9 cellular contexts compared by ENCODE assay signal in the genomic region with DNA sequence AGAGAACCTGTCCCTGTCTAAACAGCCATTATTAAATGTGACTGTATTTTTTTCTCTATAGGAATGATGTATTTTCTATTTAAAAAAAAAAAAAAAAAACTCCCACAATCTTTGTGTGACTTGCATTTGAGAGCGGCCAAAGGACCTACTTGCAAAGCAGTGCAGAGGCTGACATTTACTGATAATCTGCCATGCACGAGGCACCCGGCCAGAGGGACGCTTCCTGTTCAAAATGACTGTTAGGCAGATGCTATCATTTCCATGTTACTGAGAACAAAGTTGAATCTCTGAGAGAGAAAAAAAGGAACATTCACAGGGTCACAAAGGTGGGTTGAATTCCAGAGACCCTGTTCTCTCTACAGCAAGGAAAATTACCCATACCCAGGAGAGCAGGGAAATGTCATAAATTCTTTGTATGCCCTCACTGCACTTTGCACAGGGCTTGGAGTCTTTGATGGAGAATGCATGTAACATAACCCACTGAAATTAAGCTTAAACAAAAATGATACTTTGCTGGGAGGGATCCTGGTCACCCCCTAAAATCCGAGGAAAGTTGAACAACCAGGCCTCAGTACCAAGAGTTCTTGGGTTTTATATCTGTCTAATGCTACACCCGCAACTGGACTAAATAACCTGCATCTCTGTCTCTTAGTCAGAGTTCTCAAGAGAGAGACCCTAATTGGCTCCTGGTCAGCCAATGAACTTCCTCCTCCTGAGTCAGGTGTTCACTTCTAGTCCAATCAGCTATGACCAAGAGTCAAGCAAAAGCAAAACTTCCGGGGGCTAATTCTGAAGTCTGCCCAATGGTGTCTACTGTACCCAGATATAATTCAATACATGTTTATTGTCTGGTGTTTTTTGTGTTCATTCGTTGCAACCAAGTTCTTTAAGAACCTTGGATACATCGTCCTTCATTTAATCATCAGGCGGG.
DNase-seq lines count a peak whose midpoint lies in the region; ATAC-seq and TF ChIP-seq lines count a peak whose summit lies in the region.
"Had no signal": no experiment of that assay in that cellular context is flagged by ENCODE, and none has a peak within 500 bp of the region (broad histone marks: within the 10 kb centered on the region; RNA-seq: fewer than 3 reads in every experiment).

No MANE protein-coding gene starts in this region.

- no peaks in the 10 kb centered on the region for H3K4me1 ChIP-seq in foreskin keratinocyte

- peak; percentile 23 for DNase-seq in DMS 273 (lab: John Stamatoyannopoulos, UW; ENCODE audit: unreplicated experiment)
- DNase-seq in DMS 273 treated with DMSO at 0.1 percent for 48 hours (lab: John Stamatoyannopoulos, UW): no peak
- DNase-seq in RKO (ENCODE audit: low spot score): peak; percentile 23
- no peak for DNase-seq in foreskin keratinocyte
- peak; percentile 59 for DNase-seq in putamen (ENCODE audit: low spot score)
- DNase-seq in GM10266 (ENCODE audit: extremely low spot score): no peak

- ATAC-seq in foreskin keratinocyte (peak; percentile 44), GM19023 (IDR thresholded peaks at IDR 0.05; ENCODE audit: unreplicated experiment) (no peak), HG03378 (IDR thresholded peaks at IDR 0.05; ENCODE audit: unreplicated experiment) (no peak)

- H3K27me3 ChIP-seq in foreskin keratinocyte: peaks cover 22% of the 10 kb centered on the region

- no peak overlapping the region for H3K27ac ChIP-seq in foreskin keratinocyte
- H3K27ac ChIP-seq: 22Rv1 had no signal

- no peak for TF ChIP-seq CTCF in foreskin keratinocyte (conservative IDR thresholded peaks at IDR 0.05)
- TF ChIP-seq CTCF in GM10266 (IDR thresholded peaks at IDR 0.05; ENCODE audit: control insufficient read depth, insufficient read depth, low read depth, missing control alignments): no peak

Comparison
In these comparisons a context has a peak if more than half of its experiments do, and no peak if none do; other contexts are left out.
1. DNase-seq: peak in DMS 273 (single experiment), RKO (single experiment) and putamen (single experiment); none in DMS 273 treated with DMSO at 0.1 percent for 48 hours (single experiment), foreskin keratinocyte (0 of 2) and GM10266 (single experiment).